In genomic region chr10:84850826-84851225, GRCh38 we compare ENCODE assay signal across 3 cellular contexts.
"Had no signal": no experiment of that assay in that cellular context is flagged by ENCODE, and none has a peak within 500 bp of the region (broad histone marks: within the 10 kb centered on the region; RNA-seq: fewer than 3 reads in every experiment).

No MANE protein-coding gene starts in this region.

- DNase-seq: GDM1, GF-D8 had no signal

- H3K4me3 ChIP-seq: GM12878 had no signal

- ATAC-seq: GM12878 had no signal
